Comparison of ENCODE assay signal across 17 cellular contexts in genomic region chr10:97627731-97628130, GRCh38. TPM values are rescaled to one million over a fixed set of nuclear protein-coding genes. Genes with fewer than 3 reads are reported as not detected.
DNase-seq lines count a peak whose midpoint lies in the region; ATAC-seq and TF ChIP-seq lines count a peak whose summit lies in the region.
"Had no signal": no experiment of that assay in that cellular context is flagged by ENCODE, and none has a peak within 500 bp of the region (broad histone marks: within the 10 kb centered on the region; RNA-seq: fewer than 3 reads in every experiment).

No MANE protein-coding gene starts in this region.

- H3K4me3 Mint-ChIP-seq in WTC11, result no peak overlapping the region
- H3K4me3 Mint-ChIP-seq in effector memory CD8-positive, alpha-beta T cell, result no peak overlapping the region
- H3K4me3 Mint-ChIP-seq: H9 had no signal

- WGBS in heart left ventricle, 4 donors, result 33 to 39% (median 38%) methylated on average over 4 of the region's 4 CpGs
- WGBS in right cardiac atrium, result 35% methylated on average over 4 of the region's 4 CpGs

- peak in 3 of 4 donors; percentile 34 to 74 (median 51) for ATAC-seq in heart left ventricle
- no peak for ATAC-seq in WTC11
- peak; percentile 11 to 30 for ATAC-seq in right cardiac atrium
- no peak for ATAC-seq in effector memory CD8-positive, alpha-beta T cell (replicated peaks)
- no peak for ATAC-seq in upper lobe of right lung

- H3K27me3 ChIP-seq in heart left ventricle (no peaks in the 10 kb centered on the region), right cardiac atrium (ENCODE audit: control insufficient read depth, insufficient read depth) (no peaks in the 10 kb centered on the region), parathyroid adenoma (ENCODE audit: control insufficient read depth, insufficient read depth, low read length) (no peaks in the 10 kb centered on the region), upper lobe of right lung (no peaks in the 10 kb centered on the region)
- H3K27me3 ChIP-seq: BLaER1 treated with 17β-estradiol and CSF1 and Interleukin-3, amounts not matched to agents 10 nM and 100 nM had no signal

- CTCF ChIA-PET in WTC11 (lab: Charles Lee), result interaction anchor here (0.6 to 1.5 kb wide), 2 partner anchors 56 to 380 kb away, joined by 3 to 7 read pairs; partner anchors contain the start of gene ANKRD2

- TF ChIP-seq CTCF in heart left ventricle (IDR thresholded peaks at IDR 0.05), result no peak
- no peak for TF ChIP-seq CTCF in WTC11 (IDR thresholded peaks at IDR 0.05)
- no peak for TF ChIP-seq CTCF in parathyroid adenoma (IDR thresholded peaks at IDR 0.05)
- no peak for TF ChIP-seq CTCF in upper lobe of right lung (IDR thresholded peaks at IDR 0.05)

- H3K27ac ChIP-seq in heart left ventricle (peak overlapping the region in 5 of 12 donors; percentile 12 to 68 (median 21)), right cardiac atrium (ENCODE audit: low read length) (no peak overlapping the region), parathyroid adenoma (peak overlapping the region; percentile 34), upper lobe of right lung (no peak overlapping the region)
- H3K27ac ChIP-seq: BLaER1 treated with 17β-estradiol and CSF1 and Interleukin-3, amounts not matched to agents 10 nM and 100 nM had no signal

- H3K9me3 Mint-ChIP-seq in WTC11, result no peaks in the 10 kb centered on the region
- H3K9me3 Mint-ChIP-seq in effector memory CD8-positive, alpha-beta T cell, result no peaks in the 10 kb centered on the region
- H3K9me3 Mint-ChIP-seq: CD4-positive, CD25-positive, alpha-beta regulatory T cell; H9 had no signal

- H2AFZ ChIP-seq in parathyroid adenoma, result no peak overlapping the region

- POLR2A ChIA-PET in WTC11 (lab: Charles Lee), result no interaction called here

- H3K36me3 Mint-ChIP-seq in WTC11, result no peaks in the 10 kb centered on the region
- peaks cover under 1% of the 10 kb centered on the region for H3K36me3 Mint-ChIP-seq in effector memory CD8-positive, alpha-beta T cell (ENCODE audit: insufficient read depth)
- H3K36me3 Mint-ChIP-seq: CD4-positive, CD25-positive, alpha-beta regulatory T cell had no signal

- H3K27me3 Mint-ChIP-seq in WTC11 (ENCODE audit: low read depth), result no peaks in the 10 kb centered on the region
- no peaks in the 10 kb centered on the region for H3K27me3 Mint-ChIP-seq in effector memory CD8-positive, alpha-beta T cell
- H3K27me3 Mint-ChIP-seq: CD4-positive, CD25-positive, alpha-beta regulatory T cell had no signal

- H3K9me3 ChIP-seq in heart left ventricle, result no peaks in the 10 kb centered on the region
- H3K9me3 ChIP-seq in right cardiac atrium (ENCODE audit: control insufficient read depth, low read length), result no peaks in the 10 kb centered on the region
- no peaks in the 10 kb centered on the region for H3K9me3 ChIP-seq in parathyroid adenoma (ENCODE audit: control insufficient read depth, low read length)
- H3K9me3 ChIP-seq in upper lobe of right lung, result no peaks in the 10 kb centered on the region

- no peak overlapping the region for H3K4me2 ChIP-seq in parathyroid adenoma (ENCODE audit: low read length)
- H3K4me2 ChIP-seq: BLaER1 treated with 17β-estradiol and CSF1 and Interleukin-3, amounts not matched to agents 10 nM and 100 nM had no signal

- H3K4me3 ChIP-seq in heart left ventricle (no peak overlapping the region), right cardiac atrium (ENCODE audit: low read length) (no peak overlapping the region), parathyroid adenoma (ENCODE audit: low read depth, low read length) (no peak overlapping the region), upper lobe of right lung (no peak overlapping the region)
- H3K4me3 ChIP-seq: BLaER1 treated with 17β-estradiol and CSF1 and Interleukin-3, amounts not matched to agents 10 nM and 100 nM had no signal

- peaks cover 19% of the 10 kb centered on the region for H3K79me2 ChIP-seq in parathyroid adenoma

- H3K4me1 Mint-ChIP-seq in WTC11, result peaks cover 5% of the 10 kb centered on the region; the same call in 1 of the 2 replicates
- H3K4me1 Mint-ChIP-seq in effector memory CD8-positive, alpha-beta T cell (ENCODE audit: low read depth in 2 of 2), result peaks cover under 1 to 2% of the 10 kb centered on the region in 2 donors

- H3K4me1 ChIP-seq in heart left ventricle (peaks cover 0 to 15% (median 2%) of the 10 kb centered on the region in 12 donors), right cardiac atrium (ENCODE audit: control insufficient read depth, insufficient read depth, low read length) (no peaks in the 10 kb centered on the region), parathyroid adenoma (peaks cover 9% of the 10 kb centered on the region), upper lobe of right lung (no peaks in the 10 kb centered on the region)
- H3K4me1 ChIP-seq: BLaER1 treated with 17β-estradiol and CSF1 and Interleukin-3, amounts not matched to agents 10 nM and 100 nM had no signal

- intact Hi-C loops in heart left ventricle (cut with DNase I) (loop anchor here in 1 of 10 donors (10.0 kb wide), 1 partner anchor 223 kb away; the partner anchor contains the start of gene RRP12), cardiac septum (cut with DNase I) (no loop called here), right cardiac atrium (cut with DNase I) (no loop called here), upper lobe of right lung (cut with DNase I) (no loop called here)

- peak overlapping the region; percentile 6; the same call in 1 of the 2 replicates for H3K27ac Mint-ChIP-seq in WTC11
- peak overlapping the region in 1 of 2 donors; percentile 27 for H3K27ac Mint-ChIP-seq in effector memory CD8-positive, alpha-beta T cell
- H3K27ac Mint-ChIP-seq: CD4-positive, CD25-positive, alpha-beta regulatory T cell had no signal

- DNase-seq in heart left ventricle (no peak), cardiac septum (ENCODE audit: low spot score) (no peak), WTC11 (ENCODE audit: low spot score) (no peak), right cardiac atrium (no peak), NCI-H1436 treated with DMSO at 0.1 percent for 48 hours (lab: John Stamatoyannopoulos, UW) (no peak), upper lobe of right lung (no peak)
- no peak for DNase-seq in effector memory CD8-positive, alpha-beta T cell
- DNase-seq: 8988T; ACHN; Calu3; CD4-positive, CD25-positive, alpha-beta regulatory T cell; DMS 273 treated with DMSO at 0.1 percent for 48 hours; GOT3; H9 had no signal

- TF ChIP-seq POLR2A in heart left ventricle (IDR thresholded peaks at IDR 0.05), result no peak

- no peak overlapping the region for H3K9ac ChIP-seq in parathyroid adenoma
- H3K9ac ChIP-seq: BLaER1 treated with 17β-estradiol and CSF1 and Interleukin-3, amounts not matched to agents 10 nM and 100 nM had no signal

- no peaks in the 10 kb centered on the region for H3K36me3 ChIP-seq in heart left ventricle
- H3K36me3 ChIP-seq in parathyroid adenoma (ENCODE audit: control insufficient read depth, insufficient read depth, low read length), result no peaks in the 10 kb centered on the region
- no peaks in the 10 kb centered on the region for H3K36me3 ChIP-seq in upper lobe of right lung
- H3K36me3 ChIP-seq: BLaER1 treated with 17β-estradiol and CSF1 and Interleukin-3, amounts not matched to agents 10 nM and 100 nM had no signal

TF ChIP-seq in WTC11, 78 proteins besides CTCF, POLR2A, EP300 and RAD21 (continues in another document):
- TF ChIP-seq ATF1 (CRISPR knock-in tag; IDR thresholded peaks at IDR 0.05) (no peak), CDX4 (CRISPR knock-in tag; IDR thresholded peaks at IDR 0.05; ENCODE audit: borderline replicate concordance) (no peak)

RNA-seq across cellular contexts. Expression of gene MORN4, which starts 5.6 kb away (rescaled TPM):
- total RNA-seq in heart left ventricle, result 10 to 100 TPM in 6 of 9 donors, 1 to 10 TPM in 3; 7.2 to 21.0 (median 10.8) TPM
- polyA plus RNA-seq in heart left ventricle, result 10 to 100 TPM; 16.1 to 31.7 TPM
- 17.7 TPM for total RNA-seq in cardiac septum
- total RNA-seq in WTC11 (2021), result 21.8 to 27.1 TPM (median 24.0 TPM) in 3 replicates
- 10 to 100 TPM; 10.1 to 11.7 (median 11.0) TPM for total RNA-seq in right cardiac atrium
- polyA plus RNA-seq in right cardiac atrium, result 23.3 TPM
- total RNA-seq in upper lobe of right lung, result 3.8 TPM

RNA-seq across cellular contexts. Expression of gene PI4K2A, which starts 12.7 kb away (rescaled TPM):
- total RNA-seq in heart left ventricle (10 to 100 TPM; 10.4 to 24.2 (median 17.3) TPM), cardiac septum (18.0 TPM), WTC11 (2021) (18.6 to 19.6 TPM (median 19.5 TPM) in 3 replicates), right cardiac atrium (10 to 100 TPM; 11.7 to 14.7 (median 12.5) TPM), upper lobe of right lung (28.3 TPM)
- polyA plus RNA-seq in heart left ventricle (10 to 100 TPM in 1 of 2 donors, 1 to 10 TPM in 1; 5.6 to 36.8 TPM), right cardiac atrium (9.3 TPM)

RNA-seq across cellular contexts. Expression of gene C10orf62, which starts 38.2 kb away (rescaled TPM):
- total RNA-seq in heart left ventricle (1 to 10 TPM in 2 of 9 donors, under 1 TPM in 7; 0.24 to 2.1 (median 0.58) TPM), cardiac septum (0.51 TPM), WTC11 (2021) (0.21 to 0.34 TPM in 2 of 3 replicates, not detected in the other), right cardiac atrium (under 1 TPM in 3 of 4 donors, not detected in 1; 0.25 to 0.76 (median 0.31) TPM), upper lobe of right lung (not detected)
- polyA plus RNA-seq in heart left ventricle (1 to 10 TPM; 1.3 to 1.8 TPM), right cardiac atrium (0.20 TPM)
- total RNA-seq: CD4-positive, CD25-positive, alpha-beta regulatory T cell; Daoy had no signal
- polyA plus RNA-seq: CD4-positive, CD25-positive, alpha-beta regulatory T cell had no signal

RNA-seq across cellular contexts. Expression of gene HOGA1, which starts 43.5 kb away (rescaled TPM):
- total RNA-seq in heart left ventricle (10 to 100 TPM in 8 of 9 donors, 1 to 10 TPM in 1; 7.5 to 82.6 (median 19.2) TPM), cardiac septum (20.4 TPM), WTC11 (2021) (0.15 to 0.62 TPM (median 0.55 TPM) in 3 replicates), right cardiac atrium (10 to 100 TPM in 3 of 4 donors, 1 to 10 TPM in 1; 4.4 to 13.4 (median 11.7) TPM), upper lobe of right lung (2.3 TPM)
- polyA plus RNA-seq in heart left ventricle (10 to 100 TPM; 35.2 to 73.4 TPM), right cardiac atrium (15.0 TPM)
- total RNA-seq: CD4-positive, CD25-positive, alpha-beta regulatory T cell; Daoy had no signal
- polyA plus RNA-seq: CD4-positive, CD25-positive, alpha-beta regulatory T cell had no signal

RNA-seq across cellular contexts. Expression of gene ANKRD2, which starts 55.2 kb away (rescaled TPM):
- 1,000 to 10,000 TPM in 1 of 9 donors, 100 to 1,000 TPM in 6, 10 to 100 TPM in 2; 56.7 to 2,367 (median 517) TPM for total RNA-seq in heart left ventricle
- 100 to 1,000 TPM; 450 to 857 TPM for polyA plus RNA-seq in heart left ventricle
- 138 TPM for total RNA-seq in cardiac septum
- not detected in 3 replicates for total RNA-seq in WTC11 (2021)
- 10 to 100 TPM in 3 of 4 donors, 1 to 10 TPM in 1; 9.9 to 19.3 (median 17.8) TPM for total RNA-seq in right cardiac atrium
- polyA plus RNA-seq in right cardiac atrium, result 67.6 TPM
- total RNA-seq in upper lobe of right lung, result 0.98 TPM
- total RNA-seq: CD4-positive, CD25-positive, alpha-beta regulatory T cell; Daoy; H9 had no signal
- polyA plus RNA-seq: CD4-positive, CD25-positive, alpha-beta regulatory T cell had no signal

Comparison
In these comparisons a context has a peak if more than half of its experiments do, and no peak if none do; other contexts are left out.
1. ATAC-seq: peak in heart left ventricle (3 of 4) and right cardiac atrium (2 of 2); none in WTC11 (single experiment), effector memory CD8-positive, alpha-beta T cell (single experiment) and upper lobe of right lung (single experiment).